9 cellular contexts compared by ENCODE assay signal in genomic region chr9:97388721-97389238, GRCh38. TPM values are rescaled to one million over a fixed set of nuclear protein-coding genes. Genes with fewer than 3 reads are reported as not detected.
DNase-seq lines count a peak whose midpoint lies in the region; ATAC-seq and TF ChIP-seq lines count a peak whose summit lies in the region.
"Had no signal": no experiment of that assay in that cellular context is flagged by ENCODE, and none has a peak within 500 bp of the region (broad histone marks: within the 10 kb centered on the region; RNA-seq: fewer than 3 reads in every experiment).

No MANE protein-coding gene starts in this region.

- peak overlapping the region; percentile 90 for H3K27ac Mint-ChIP-seq in stimulated activated naive B cell treated with anti-CD40 and anti-IgM and Interleukin-4, amounts not matched to agents 10 μg/mL and 1 μg/mL and 100 μg/mL, for 72 hours

- H3K4me3 Mint-ChIP-seq in stimulated activated naive B cell treated with anti-CD40 and anti-IgM and Interleukin-4, amounts not matched to agents 10 μg/mL and 1 μg/mL and 100 μg/mL, for 72 hours = peak overlapping the region; percentile 9 to 26

- no peaks in the 10 kb centered on the region for H3K4me1 ChIP-seq in RWPE2 (ENCODE audit: insufficient read depth, poor library complexity, severe bottlenecking)
- H3K4me1 ChIP-seq in esophagus squamous epithelium = peaks cover 3 to 10% (median 5%) of the 10 kb centered on the region in 3 donors
- peaks cover 0 to 8% of the 10 kb centered on the region in 2 donors for H3K4me1 ChIP-seq in right atrium auricular region

- DNase-seq in activated effector memory CD4-positive, alpha-beta T cell treated with anti-CD3 and anti-CD28 coated beads, Interleukin-2, amount 50 U/mL, for 16 hours = peak; percentile 76
- no peak for DNase-seq in activated effector memory CD4-positive, alpha-beta T cell treated with Interleukin-2 at 50 U/mL for 16 hours
- no peak for DNase-seq in RWPE2 (ENCODE audit: low spot score)
- DNase-seq in stimulated activated naive B cell treated with anti-CD40 and anti-IgM and Interleukin-4, amounts not matched to agents 10 μg/mL and 1 μg/mL and 100 μg/mL, for 72 hours = peak; percentile 79
- no peak for DNase-seq in esophagus squamous epithelium (lab: John Stamatoyannopoulos, UW)
- DNase-seq in NCI-H146 treated with DMSO at 0.1 percent for 48 hours (lab: John Stamatoyannopoulos, UW; ENCODE audit: unreplicated experiment) = no peak
- DNase-seq in right atrium auricular region (ENCODE audit: low spot score) = no peak

- ATAC-seq in HG02763 (IDR thresholded peaks at IDR 0.05; ENCODE audit: unreplicated experiment) (peak; percentile 71), RWPE2 (ENCODE audit: low read depth) (peak; percentile 8; the same call in 1 of the 3 replicates)
- peak; percentile 94 to 95 for ATAC-seq in stimulated activated naive B cell treated with anti-CD40 and anti-IgM and Interleukin-4, amounts not matched to agents 10 μg/mL and 1 μg/mL and 100 μg/mL, for 72 hours (replicated peaks)

- H3K36me3 Mint-ChIP-seq in stimulated activated naive B cell treated with anti-CD40 and anti-IgM and Interleukin-4, amounts not matched to agents 10 μg/mL and 1 μg/mL and 100 μg/mL, for 72 hours = peaks cover 0 to 3% of the 10 kb centered on the region in 2 donors

- TF ChIP-seq CTCF in RWPE2 (IDR thresholded peaks at IDR 0.05; ENCODE audit: poor library complexity, severe bottlenecking) (no peak), esophagus squamous epithelium (IDR thresholded peaks at IDR 0.05) (no peak), right atrium auricular region (IDR thresholded peaks at IDR 0.05) (no peak)

- peaks cover 35 to 73% of the 10 kb centered on the region in 2 donors for H3K27me3 Mint-ChIP-seq in stimulated activated naive B cell treated with anti-CD40 and anti-IgM and Interleukin-4, amounts not matched to agents 10 μg/mL and 1 μg/mL and 100 μg/mL, for 72 hours

- TF ChIP-seq POLR2A in esophagus squamous epithelium (IDR thresholded peaks at IDR 0.05) = no peak

- H3K9me3 ChIP-seq in RWPE2 (ENCODE audit: severe bottlenecking) = no peaks in the 10 kb centered on the region
- no peaks in the 10 kb centered on the region for H3K9me3 ChIP-seq in esophagus squamous epithelium
- H3K9me3 ChIP-seq in right atrium auricular region = no peaks in the 10 kb centered on the region

- 0 to 83% methylated on average over 1 of the region's 5 CpGs for WGBS in esophagus squamous epithelium, 2 donors

- H3K36me3 ChIP-seq in RWPE2 (ENCODE audit: low read depth) (no peaks in the 10 kb centered on the region), esophagus squamous epithelium (no peaks in the 10 kb centered on the region), right atrium auricular region (no peaks in the 10 kb centered on the region)

- H3K27me3 ChIP-seq in RWPE2 (ENCODE audit: insufficient read depth, poor library complexity, severe bottlenecking) = no peaks in the 10 kb centered on the region
- H3K27me3 ChIP-seq in esophagus squamous epithelium = peaks cover 0 to 49% (median 0%) of the 10 kb centered on the region in 4 donors
- no peaks in the 10 kb centered on the region for H3K27me3 ChIP-seq in right atrium auricular region

- H3K4me3 ChIP-seq in RWPE2 (ENCODE audit: severe bottlenecking) (no peak overlapping the region), esophagus squamous epithelium (no peak overlapping the region), right atrium auricular region (no peak overlapping the region)
- H3K4me3 ChIP-seq: SK-N-MC had no signal

- H3K9me3 Mint-ChIP-seq in stimulated activated naive B cell treated with anti-CD40 and anti-IgM and Interleukin-4, amounts not matched to agents 10 μg/mL and 1 μg/mL and 100 μg/mL, for 72 hours = no peaks in the 10 kb centered on the region

- H3K4me1 Mint-ChIP-seq in stimulated activated naive B cell treated with anti-CD40 and anti-IgM and Interleukin-4, amounts not matched to agents 10 μg/mL and 1 μg/mL and 100 μg/mL, for 72 hours = peaks cover 40 to 54% of the 10 kb centered on the region in 2 donors

- intact Hi-C loops in esophagus squamous epithelium (cut with DNase I) = no loop called here

- no peak overlapping the region for H3K27ac ChIP-seq in RWPE2 (ENCODE audit: poor library complexity, severe bottlenecking)
- no peak overlapping the region for H3K27ac ChIP-seq in esophagus squamous epithelium
- no peak overlapping the region for H3K27ac ChIP-seq in right atrium auricular region
- H3K27ac ChIP-seq: SK-N-MC had no signal

RNA-seq across cellular contexts. Expression of gene TDRD7, which starts 23.1 kb away (rescaled TPM):
- total RNA-seq in esophagus squamous epithelium = 10 to 100 TPM in 2 of 4 donors, 1 to 10 TPM in 2; 7.7 to 11.3 (median 10.2) TPM
- 1 to 10 TPM; 6.5 to 7.2 TPM for total RNA-seq in right atrium auricular region

Comparison
In these comparisons a context has a peak if more than half of its experiments do, and no peak if none do; other contexts are left out.
1. DNase-seq: peak in activated effector memory CD4-positive, alpha-beta T cell treated with anti-CD3 and anti-CD28 coated beads, Interleukin-2, amount 50 U/mL, for 16 hours (single experiment) and stimulated activated naive B cell treated with anti-CD40 and anti-IgM and Interleukin-4, amounts not matched to agents 10 μg/mL and 1 μg/mL and 100 μg/mL, for 72 hours (single experiment); none in activated effector memory CD4-positive, alpha-beta T cell treated with Interleukin-2 at 50 U/mL for 16 hours (single experiment), RWPE2 (single experiment), esophagus squamous epithelium (single experiment), NCI-H146 treated with DMSO at 0.1 percent for 48 hours (single experiment) and right atrium auricular region (single experiment).
2. ATAC-seq: peak in every context shown above with its lines; median percentile 94 in stimulated activated naive B cell treated with anti-CD40 and anti-IgM and Interleukin-4, amounts not matched to agents 10 μg/mL and 1 μg/mL and 100 μg/mL, for 72 hours; 71 in HG02763; 8 in RWPE2.